15 cellular contexts compared by ENCODE assay signal in genomic region chr1:14880456-14881316, GRCh38.
DNase-seq lines count a peak whose midpoint lies in the region; ATAC-seq and TF ChIP-seq lines count a peak whose summit lies in the region.
"Had no signal": no experiment of that assay in that cellular context is flagged by ENCODE, and none has a peak within 500 bp of the region (broad histone marks: within the 10 kb centered on the region; RNA-seq: fewer than 3 reads in every experiment).

No MANE protein-coding gene starts in this region.

- peak; percentile 51 for DNase-seq in AG08396 (ENCODE audit: low spot score)
- DNase-seq in LHCN-M2 (ENCODE audit: low read depth) = peak; percentile 14
- DNase-seq in epithelial cell of esophagus (ENCODE audit: low read depth) = peak; percentile 95
- peak; percentile 48 for DNase-seq in myocyte (ENCODE audit: low read depth)
- DNase-seq in KG1 (lab: John Stamatoyannopoulos, UW) = no peak
- no peak for DNase-seq in NCI-H2029 (lab: John Stamatoyannopoulos, UW)
- DNase-seq: activated naive CD4-positive, alpha-beta T cell treated with anti-CD3 and anti-CD28 coated beads, Interleukin-2, amount 10 ng/mL, durations not matched to agents 7 days and 5 days; gastrocnemius medialis; kidney; NCI-H1417 treated with DMSO at 0.1 percent for 48 hours; NCI-H524; spleen had no signal

- no peak overlapping the region for H3K4me3 ChIP-seq in epithelial cell of esophagus (ENCODE audit: low read length)
- H3K4me3 ChIP-seq: gastrocnemius medialis, spleen had no signal

- ATAC-seq in HG02970 (IDR thresholded peaks at IDR 0.05; ENCODE audit: low FRiP score, unreplicated experiment) (no peak), GM19452 (IDR thresholded peaks at IDR 0.05; ENCODE audit: unreplicated experiment) (no peak)
- ATAC-seq: gastrocnemius medialis; natural killer cell treated with Interleukin-12 subunit alpha and Interleukin-12 subunit beta and Interleukin-15 and Interleukin-18, amount 100 ng/mL, for 72 hours had no signal

- TF ChIP-seq CTCF in epithelial cell of esophagus (IDR thresholded peaks at IDR 0.05; ENCODE audit: insufficient read depth, low read depth, low read length, missing control alignments) = no peak

Comparison
In these comparisons a context has a peak if more than half of its experiments do, and no peak if none do; other contexts are left out.
1. DNase-seq: peak in AG08396 (single experiment), LHCN-M2 (single experiment), epithelial cell of esophagus (single experiment) and myocyte (single experiment); none in KG1 (single experiment) and NCI-H2029 (single experiment).